8 cellular contexts compared by ENCODE assay signal in the genomic region with DNA sequence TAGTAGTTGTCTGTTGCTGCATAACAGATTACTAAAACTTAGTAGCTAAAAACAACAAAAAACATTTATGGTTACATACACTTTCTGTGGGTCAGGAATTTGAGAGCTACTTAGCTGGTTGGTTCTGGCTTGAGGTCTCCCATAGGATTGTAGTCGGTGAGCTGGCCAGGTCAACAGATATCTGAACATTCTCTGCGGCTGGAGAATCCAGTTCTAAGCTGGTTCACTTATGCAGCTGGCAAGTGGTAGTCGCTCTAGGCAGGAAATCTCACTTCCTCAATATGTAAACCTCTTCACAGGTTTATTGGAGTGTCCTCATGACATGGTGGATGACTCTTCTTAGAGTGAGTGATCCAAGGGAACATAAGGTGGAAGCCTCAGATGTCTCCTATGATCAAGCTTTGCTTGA.
DNase-seq lines count a peak whose midpoint lies in the region; ATAC-seq, FAIRE-seq and TF ChIP-seq lines count a peak whose summit lies in the region.

No MANE protein-coding gene starts in this region.

- H3K27ac ChIP-seq in body of pancreas: peak overlapping the region; percentile 50 to 74 (median 66)

- no peak overlapping the region for H2AFZ ChIP-seq in Loucy (ENCODE audit: low read length)

- FAIRE-seq in GM18507 (lab: Jason Lieb, UNC): peak; percentile 85

- H3K36me3 ChIP-seq in Loucy (ENCODE audit: insufficient read depth, low read length): no peaks in the 10 kb centered on the region
- no peaks in the 10 kb centered on the region for H3K36me3 ChIP-seq in body of pancreas (replicated peaks in 1 of 2; ENCODE audit: insufficient read depth in 1 of 2, low read depth in 2 of 2)

- H3K9me2 ChIP-seq in Loucy (replicated peaks; ENCODE audit: low read depth, low read length): no peaks in the 10 kb centered on the region

- peaks cover 85% of the 10 kb centered on the region for H3K79me2 ChIP-seq in Loucy (ENCODE audit: insufficient read depth, low read length)

- no peaks in the 10 kb centered on the region for H4K20me1 ChIP-seq in Loucy (ENCODE audit: insufficient read depth, low read length, poor library complexity, severe bottlenecking)

- H3K4me3 ChIP-seq in Loucy (ENCODE audit: low read length, poor library complexity, severe bottlenecking): peak overlapping the region; percentile 47
- H3K4me3 ChIP-seq in body of pancreas: no peak overlapping the region

- H3K9me3 ChIP-seq in Loucy (ENCODE audit: insufficient read depth, low read depth, low read length): 0 out of 2 replicates have a peak, but pooled peaks cover 3% of the 10 kb centered on the region
- no peaks in the 10 kb centered on the region for H3K9me3 ChIP-seq in body of pancreas

- H3K4me2 ChIP-seq in Loucy (ENCODE audit: low read depth, low read length, poor library complexity, severe bottlenecking): peak overlapping the region; percentile 81

- WGBS in body of pancreas, 2 donors: 19 to 43% methylated on average over 3 of the region's 3 CpGs

- TF ChIP-seq CTCF in Loucy (conservative IDR thresholded peaks at IDR 0.05; ENCODE audit: low read length) (no peak), body of pancreas (IDR thresholded peaks at IDR 0.05) (no peak)

- DNase-seq in GM18507 (ENCODE audit: extremely low spot score, insufficient read length, low read depth): no peak
- peak in 1 of 4 donors; percentile 29 for DNase-seq in body of pancreas
- DNase-seq in stimulated activated CD4-positive, alpha-beta T cell treated with anti-CD3 and anti-CD28 coated beads, Interleukin-15, amount 100 ng/mL, for 24 hours: no peak
- DNase-seq in ureter (ENCODE audit: low spot score): no peak
- DNase-seq in Right ventricle myocardium inferior (ENCODE audit: missing footprints): no peak
- DNase-seq in effector CD8-positive, alpha-beta T cell (lab: John Stamatoyannopoulos, UW): no peak

- ATAC-seq in GM21723 (IDR thresholded peaks at IDR 0.05; ENCODE audit: unreplicated experiment) (peak; percentile 91), body of pancreas (peak; percentile 28), Right ventricle myocardium inferior (no peak)

- H3K27me3 ChIP-seq in Loucy (ENCODE audit: insufficient read depth, low read length, poor library complexity, severe bottlenecking): no peaks in the 10 kb centered on the region
- H3K27me3 ChIP-seq in body of pancreas: no peaks in the 10 kb centered on the region

- H3K9ac ChIP-seq in Loucy (ENCODE audit: low read depth, low read length, poor library complexity, severe bottlenecking): peak overlapping the region; percentile 68

- no peaks in the 10 kb centered on the region for H3F3A ChIP-seq in Loucy (ENCODE audit: low read depth)

- H3K4me1 ChIP-seq in Loucy (ENCODE audit: insufficient read depth, low read length, poor library complexity, severe bottlenecking): peaks cover 64% of the 10 kb centered on the region
- peaks cover 56% of the 10 kb centered on the region for H3K4me1 ChIP-seq in body of pancreas

- intact Hi-C loops in body of pancreas (cut with DNase I): no loop called here
- intact Hi-C loops in Right ventricle myocardium inferior (cut with DNase I): no loop called here

- TF ChIP-seq POLR2A in body of pancreas (IDR thresholded peaks at IDR 0.05): no peak
